In genomic region chr19:42554046-42554575, GRCh38 we compare ENCODE assay signal across 1 cellular context.
TF ChIP-seq lines count a peak whose summit lies in the region.

No MANE protein-coding gene starts in this region.

TF ChIP-seq in HepG2, 621 proteins besides CTCF, POLR2A, EP300 and RAD21:
- no peak for TF ChIP-seq ZNF552 (CRISPR knock-in tag; IDR thresholded peaks at IDR 0.05; ENCODE audit: borderline replicate concordance)
- TF ChIP-seq ZNF768 (CRISPR knock-in tag; IDR thresholded peaks at IDR 0.05) = 0 out of 2 replicates have a peak, but pooled peaks have one; percentile 17
- TF ChIP-seq HOXA3 (CRISPR knock-in tag; IDR thresholded peaks at IDR 0.05) = no peak
TF ChIP-seq in HepG2: peak in this region for 1.
